In genomic region chr18:702957-703659, GRCh38 we compare ENCODE assay signal across 9 cellular contexts. TPM values are rescaled to one million over a fixed set of nuclear protein-coding genes. Genes with fewer than 3 reads are reported as not detected.
DNase-seq lines count a peak whose midpoint lies in the region; ATAC-seq and TF ChIP-seq lines count a peak whose summit lies in the region.
"Had no signal": no experiment of that assay in that cellular context is flagged by ENCODE, and none has a peak within 500 bp of the region (broad histone marks: within the 10 kb centered on the region; RNA-seq: fewer than 3 reads in every experiment).

No MANE protein-coding gene starts in this region.

- H3K27me3 ChIP-seq in Loucy (ENCODE audit: insufficient read depth, low read length, poor library complexity, severe bottlenecking) = no peaks in the 10 kb centered on the region

- H3K4me3 ChIP-seq in AG09309 (ENCODE audit: control insufficient read depth, low read depth, low read length) (no peak overlapping the region), Loucy (ENCODE audit: low read length, poor library complexity, severe bottlenecking) (no peak overlapping the region)

- peaks cover 4% of the 10 kb centered on the region for H3K4me1 ChIP-seq in Loucy (ENCODE audit: insufficient read depth, low read length, poor library complexity, severe bottlenecking)

- DNase-seq in AG09309 (ENCODE audit: low read depth) = peak; percentile 78
- peak; percentile 98 for DNase-seq in amniotic epithelial cell (ENCODE audit: low read depth)
- DNase-seq in lung microvascular endothelial cell (ENCODE audit: low read depth in 2 of 2) = peak; percentile 55 to 89
- DNase-seq in COLO668 (lab: John Stamatoyannopoulos, UW; ENCODE audit: unreplicated experiment) = no peak
- DNase-seq in middle frontal gyrus (ENCODE audit: extremely low spot score, low spot score) = no peak
- DNase-seq: NCI-H524 had no signal

- no peaks in the 10 kb centered on the region for H3K9me3 ChIP-seq in Loucy (ENCODE audit: insufficient read depth, low read depth, low read length)

- H3K79me2 ChIP-seq in Loucy (ENCODE audit: insufficient read depth, low read length) = no peaks in the 10 kb centered on the region

- no peaks in the 10 kb centered on the region; the same call in 1 of the 2 replicates for H3F3A ChIP-seq in Loucy (ENCODE audit: low read depth)

- H3K36me3 ChIP-seq in Loucy (ENCODE audit: insufficient read depth, low read length) = no peaks in the 10 kb centered on the region

- H3K9ac ChIP-seq in Loucy (ENCODE audit: low read depth, low read length, poor library complexity, severe bottlenecking) = no peak overlapping the region

- TF ChIP-seq CTCF in AG09309 (IDR thresholded peaks at IDR 0.05; ENCODE audit: control insufficient read depth, insufficient read depth, low read depth, low read length, missing control alignments) = no peak
- no peak for TF ChIP-seq CTCF in Loucy (conservative IDR thresholded peaks at IDR 0.05; ENCODE audit: low read length)

- ATAC-seq in HG03460 (IDR thresholded peaks at IDR 0.05; ENCODE audit: unreplicated experiment) (no peak), HG02678 (IDR thresholded peaks at IDR 0.05; ENCODE audit: unreplicated experiment) (no peak)

- H4K20me1 ChIP-seq in Loucy (ENCODE audit: insufficient read depth, low read length, poor library complexity, severe bottlenecking) = no peaks in the 10 kb centered on the region

- no peaks in the 10 kb centered on the region for H3K9me2 ChIP-seq in Loucy (replicated peaks; ENCODE audit: low read depth, low read length)

- H3K4me2 ChIP-seq in Loucy (ENCODE audit: low read depth, low read length, poor library complexity, severe bottlenecking) = no peak overlapping the region

- peak overlapping the region; percentile 17; the same call in 1 of the 2 replicates for H2AFZ ChIP-seq in Loucy (ENCODE audit: low read length)

RNA-seq across cellular contexts. Expression of gene ENOSF1, which starts 9.3 kb away (rescaled TPM):
- 12.5 and 18.3 TPM in 2 replicates for total RNA-seq in lung microvascular endothelial cell

RNA-seq across cellular contexts. Expression of gene TYMS, which starts 45.7 kb away (rescaled TPM):
- 7.7 and 25.3 TPM in 2 replicates for total RNA-seq in lung microvascular endothelial cell

Comparison
In these comparisons a context has a peak if more than half of its experiments do, and no peak if none do; other contexts are left out.
1. DNase-seq: peak in AG09309 (single experiment), amniotic epithelial cell (single experiment) and lung microvascular endothelial cell (2 of 2); none in COLO668 (single experiment) and middle frontal gyrus (single experiment).